ENCODE assay signal across 10 cellular contexts in genomic region chr14:96104469-96105057, GRCh38.
DNase-seq lines count a peak whose midpoint lies in the region; ATAC-seq and TF ChIP-seq lines count a peak whose summit lies in the region.
"Had no signal": no experiment of that assay in that cellular context is flagged by ENCODE, and none has a peak within 500 bp of the region (broad histone marks: within the 10 kb centered on the region; RNA-seq: fewer than 3 reads in every experiment).

No MANE protein-coding gene starts in this region.

- peak; percentile 87 for ATAC-seq in Right ventricle myocardium superior (ENCODE audit: poor library complexity)

- intact Hi-C loops in Right ventricle myocardium superior (cut with DNase I) (loop anchor here (5.0 kb wide), 1 partner anchor 173 kb away; no protein-coding TSS in a partner anchor), stomach (cut with DNase I; ENCODE audit: low total_unique reads) (loop anchor here (5.0 kb wide), 1 partner anchor 173 kb away; no protein-coding TSS in a partner anchor)
- intact Hi-C loops in activated CD4-positive, alpha-beta T cell treated with anti-CD3 and anti-CD28 coated beads, Interleukin-2, amount 10 ng/mL, durations not matched to agents 24 days and 14 days (cut with micrococcal nuclease): no loop called here

- H3K9ac ChIP-seq in GM23248 (peak overlapping the region; percentile 76), neuronal stem cell (ENCODE audit: low read depth, low read length, poor library complexity) (no peak overlapping the region)

- H3K4me3 ChIP-seq in GM23248 (no peak overlapping the region), stomach (no peak overlapping the region), neuronal stem cell (ENCODE audit: low read length in 2 of 2) (no peak overlapping the region)

- H3K4ac ChIP-seq in neuronal stem cell (ENCODE audit: low read length): no peak overlapping the region

- no peaks in the 10 kb centered on the region for H3K4me1 Mint-ChIP-seq in activated CD4-positive, alpha-beta T cell treated with anti-CD3 and anti-CD28 coated beads, Interleukin-2, amount 10 ng/mL, durations not matched to agents 24 days and 14 days

- no peak for TF ChIP-seq POLR2A in stomach (IDR thresholded peaks at IDR 0.05)

- H3K9me2 ChIP-seq in GM23248 (ENCODE audit: insufficient read depth): no peaks in the 10 kb centered on the region

- 1% methylated on average over 18 to 19 of the region's 19 CpGs for WGBS in GM23248 (ENCODE audit: low coverage in 1 of 2, low lambda C conversion rate in 2 of 2, missing lambda C conversion rate in 2 of 2), 2 experiments
- 43 to 67% (median 64%) methylated on average over 14 to 19 of the region's 19 CpGs for WGBS in stomach, 5 donors
- whole genome bisulfite sequencing in neuronal stem cell (ENCODE audit: extremely low coverage in 2 of 2, insufficient read length in 2 of 2, insufficient replicate concordance in 1 of 2), 2 donors: no CpG with 5 or more reads among the region's 19 CpGs

- H3K79me1 ChIP-seq in neuronal stem cell (ENCODE audit: low read depth, low read length): no peaks in the 10 kb centered on the region

- no peaks in the 10 kb centered on the region for H3K79me2 ChIP-seq in GM23248 (ENCODE audit: insufficient read depth)

- H3K4me1 ChIP-seq in GM23248 (ENCODE audit: insufficient read depth): peaks cover 27% of the 10 kb centered on the region
- H3K4me1 ChIP-seq in stomach: peaks cover 10 to 42% (median 24%) of the 10 kb centered on the region in 4 donors
- peaks cover 0 to 1% of the 10 kb centered on the region in 2 donors for H3K4me1 ChIP-seq in neuronal stem cell (ENCODE audit: control insufficient read depth in 2 of 2, insufficient read depth in 1 of 2, low read depth in 1 of 2, low read length in 2 of 2)

- in situ Hi-C loops in GM23248 (cut with MboI): loop anchor here (5.0 kb wide), 1 partner anchor 168 kb away; no protein-coding TSS in a partner anchor

- H3K9me3 Mint-ChIP-seq in activated CD4-positive, alpha-beta T cell treated with anti-CD3 and anti-CD28 coated beads, Interleukin-2, amount 10 ng/mL, durations not matched to agents 24 days and 14 days: no peaks in the 10 kb centered on the region
- H3K9me3 Mint-ChIP-seq: neural crest cell had no signal

- no peak overlapping the region for H3K14ac ChIP-seq in neuronal stem cell (ENCODE audit: low read length)

- no peaks in the 10 kb centered on the region for H3K36me3 Mint-ChIP-seq in activated CD4-positive, alpha-beta T cell treated with anti-CD3 and anti-CD28 coated beads, Interleukin-2, amount 10 ng/mL, durations not matched to agents 24 days and 14 days (ENCODE audit: low read depth)

- H3K27me3 ChIP-seq in GM23248 (replicated peaks; ENCODE audit: insufficient read depth): no peaks in the 10 kb centered on the region
- H3K27me3 ChIP-seq in stomach: no peaks in the 10 kb centered on the region
- peaks cover 0 to 7% (median 0%) of the 10 kb centered on the region in 3 experiments for H3K27me3 ChIP-seq in neuronal stem cell (ENCODE audit: control insufficient read depth in 3 of 3, insufficient read depth in 3 of 3, low read depth in 1 of 3, low read length in 3 of 3)

- no peak overlapping the region for H3K4me3 Mint-ChIP-seq in activated CD4-positive, alpha-beta T cell treated with anti-CD3 and anti-CD28 coated beads, Interleukin-2, amount 10 ng/mL, durations not matched to agents 24 days and 14 days
- H3K4me3 Mint-ChIP-seq: neural crest cell had no signal

- no peak overlapping the region for H4K91ac ChIP-seq in neuronal stem cell (ENCODE audit: low read depth, low read length, poor library complexity)

- TF ChIP-seq EP300 in stomach (IDR thresholded peaks at IDR 0.05): peak; percentile 98

- no peak overlapping the region for H2BK120ac ChIP-seq in neuronal stem cell (ENCODE audit: low read depth, low read length)

- H3K9me3 ChIP-seq in GM23248 (ENCODE audit: low read depth) (no peaks in the 10 kb centered on the region), stomach (no peaks in the 10 kb centered on the region), neuronal stem cell (replicated peaks in 1 of 2; ENCODE audit: control insufficient read depth in 2 of 2, insufficient read depth in 1 of 2, low read depth in 1 of 2, low read length in 2 of 2) (no peaks in the 10 kb centered on the region)

- H3K18ac ChIP-seq in neuronal stem cell (ENCODE audit: low read length): no peak overlapping the region

- no peak overlapping the region for H2BK5ac ChIP-seq in neuronal stem cell (ENCODE audit: low read length)

- H4K20me1 ChIP-seq in GM23248 (ENCODE audit: insufficient read depth): no peaks in the 10 kb centered on the region

- no peak overlapping the region for H4K8ac ChIP-seq in neuronal stem cell (ENCODE audit: low read depth, low read length)

- no peaks in the 10 kb centered on the region for H3K27me3 Mint-ChIP-seq in activated CD4-positive, alpha-beta T cell treated with anti-CD3 and anti-CD28 coated beads, Interleukin-2, amount 10 ng/mL, durations not matched to agents 24 days and 14 days

- peaks cover 24% of the 10 kb centered on the region for H3F3A ChIP-seq in GM23248 (ENCODE audit: insufficient read depth)

- H2AFZ ChIP-seq in GM23248: peak overlapping the region; percentile 56; the same call in 1 of the 2 replicates
- no peak overlapping the region for H2AFZ ChIP-seq in neuronal stem cell (ENCODE audit: low read length)

- H2BK15ac ChIP-seq in neuronal stem cell (ENCODE audit: low read length): no peak overlapping the region

- H3K27ac ChIP-seq in GM23248: peak overlapping the region; percentile 90
- peak overlapping the region; percentile 25 to 92 (median 80) for H3K27ac ChIP-seq in stomach
- H3K27ac ChIP-seq in neuronal stem cell (replicated peaks; ENCODE audit: low read length): no peak overlapping the region

- no peak overlapping the region for H2BK12ac ChIP-seq in neuronal stem cell (ENCODE audit: low read length)

- no peak overlapping the region for H3K27ac Mint-ChIP-seq in activated CD4-positive, alpha-beta T cell treated with anti-CD3 and anti-CD28 coated beads, Interleukin-2, amount 10 ng/mL, durations not matched to agents 24 days and 14 days

- peak; percentile 100 for DNase-seq in GM23248
- DNase-seq in SHP77 treated with DMSO at 0.1 percent for 48 hours (lab: John Stamatoyannopoulos, UW): peak; percentile 97
- peak; percentile 86 for DNase-seq in Right ventricle myocardium superior
- DNase-seq in stomach: peak; percentile 71
- DNase-seq in neuronal stem cell (ENCODE audit: low spot score): no peak
- DNase-seq in COR-L47 (lab: John Stamatoyannopoulos, UW): no peak
- no peak for DNase-seq in activated CD4-positive, alpha-beta T cell treated with anti-CD3 and anti-CD28 coated beads, Interleukin-2, amount 10 ng/mL, durations not matched to agents 24 days and 14 days
- no peak for DNase-seq in activated naive CD4-positive, alpha-beta T cell (lab: John Stamatoyannopoulos, UW)
- DNase-seq: activated CD4-positive, alpha-beta T cell treated with anti-CD3 and anti-CD28 coated beads, Interleukin-2, amount 50 U/mL, for 48 hours had no signal

- H3K23ac ChIP-seq in neuronal stem cell (ENCODE audit: low read depth, low read length, poor library complexity): no peak overlapping the region

- no peak overlapping the region for H2AK5ac ChIP-seq in neuronal stem cell (ENCODE audit: low read depth, low read length)

- TF ChIP-seq CTCF in stomach (IDR thresholded peaks at IDR 0.05): no peak

- H3K36me3 ChIP-seq in GM23248 (ENCODE audit: low read depth) (no peaks in the 10 kb centered on the region), stomach (no peaks in the 10 kb centered on the region), neuronal stem cell (replicated peaks in 1 of 2; ENCODE audit: control insufficient read depth in 2 of 2, insufficient read depth in 2 of 2, low read length in 2 of 2) (no peaks in the 10 kb centered on the region)

- H3K4me2 ChIP-seq in GM23248 (ENCODE audit: unreplicated experiment) (peak overlapping the region; percentile 36), neuronal stem cell (ENCODE audit: insufficient read depth, low read length, poor library complexity, severe bottlenecking) (no peak overlapping the region)

Comparison
In these comparisons a context has a peak if more than half of its experiments do, and no peak if none do; other contexts are left out.
1. DNase-seq: peak in GM23248 (single experiment), SHP77 treated with DMSO at 0.1 percent for 48 hours (single experiment), Right ventricle myocardium superior (single experiment) and stomach (single experiment); none in neuronal stem cell (single experiment), COR-L47 (single experiment), activated CD4-positive, alpha-beta T cell treated with anti-CD3 and anti-CD28 coated beads, Interleukin-2, amount 10 ng/mL, durations not matched to agents 24 days and 14 days (single experiment) and activated naive CD4-positive, alpha-beta T cell (0 of 4).